Comparison of ENCODE assay signal across 9 cellular contexts in the genomic region with DNA sequence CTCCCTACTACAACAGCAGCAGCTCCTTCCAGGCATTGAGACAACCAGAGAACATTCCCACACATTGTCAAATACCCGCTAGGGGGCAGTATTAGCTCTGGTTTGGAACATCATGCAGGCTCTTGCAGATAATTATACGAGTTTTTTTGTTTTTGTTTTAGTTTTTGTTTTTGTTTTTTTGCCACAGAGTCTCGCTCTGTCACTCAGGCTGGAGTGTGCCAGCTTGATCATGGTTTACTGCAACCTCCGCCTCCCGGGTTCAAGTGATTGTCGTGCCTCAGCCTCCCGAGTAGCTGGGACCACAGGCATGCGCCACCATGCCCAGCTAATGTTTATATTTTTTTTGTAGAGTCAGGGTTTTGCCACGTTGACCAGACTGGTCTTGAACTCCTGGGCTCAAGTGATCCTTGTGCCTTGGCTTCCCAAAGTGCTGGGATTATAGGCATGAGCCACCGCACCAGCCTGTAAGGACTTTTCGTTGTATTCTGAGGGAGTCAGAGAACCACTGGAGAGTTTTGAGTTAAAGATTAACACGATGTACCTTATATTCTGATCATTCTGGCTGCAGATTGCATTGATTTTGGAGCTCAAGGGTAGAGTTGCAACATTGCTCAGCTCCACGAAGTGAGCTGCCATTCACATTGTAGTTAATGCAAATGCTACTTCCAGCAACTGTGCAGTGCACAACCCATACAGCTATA. TPM values are rescaled to one million over a fixed set of nuclear protein-coding genes. Genes with fewer than 3 reads are reported as not detected.
DNase-seq lines count a peak whose midpoint lies in the region; ATAC-seq and TF ChIP-seq lines count a peak whose summit lies in the region.
"Had no signal": no experiment of that assay in that cellular context is flagged by ENCODE, and none has a peak within 500 bp of the region (broad histone marks: within the 10 kb centered on the region; RNA-seq: fewer than 3 reads in every experiment).

No MANE protein-coding gene starts in this region.

- H3K36me3 ChIP-seq in ovary = no peaks in the 10 kb centered on the region

- peak; percentile 29 to 53 (median 53) for TF ChIP-seq CTCF in ovary (IDR thresholded peaks at IDR 0.05)

- H3K27me3 ChIP-seq in ovary = no peaks in the 10 kb centered on the region

- no peak overlapping the region for H3K27ac ChIP-seq in ovary

- H3K4me1 ChIP-seq in ovary (ENCODE audit: insufficient read depth) = no peaks in the 10 kb centered on the region

- WGBS in ovary, 3 donors = 31 to 40% (median 31%) methylated on average over 13 of the region's 13 CpGs

- ATAC-seq in GM19463 (IDR thresholded peaks at IDR 0.05; ENCODE audit: unreplicated experiment) (no peak), HG03378 (IDR thresholded peaks at IDR 0.05; ENCODE audit: unreplicated experiment) (no peak)

- no peak for TF ChIP-seq POLR2A in ovary (IDR thresholded peaks at IDR 0.05)

- H3K4me3 ChIP-seq in ovary = no peak overlapping the region

- H3K9me3 ChIP-seq in ovary = no peaks in the 10 kb centered on the region

- DNase-seq in D341Med (ENCODE audit: low spot score) = peak; percentile 71
- DNase-seq in HT-29 (ENCODE audit: low spot score) = peak; percentile 97
- DNase-seq in NOMO-1 treated with dmso at 0.1 percent for 144 hours (lab: John Stamatoyannopoulos, UW; ENCODE audit: unreplicated experiment) = peak; percentile 21
- DNase-seq in activated gamma-delta T cell treated with anti-CD3 and anti-CD28 coated beads, Interleukin-2, amount 50 U/mL, for 16 hours (ENCODE audit: low read depth) = peak; percentile 22
- DNase-seq in germinal center (ENCODE audit: low spot score) = peak; percentile 42
- peak in 4 of 5 donors; percentile 27 to 60 (median 36) for DNase-seq in ovary

- TF ChIP-seq EP300 in ovary (IDR thresholded peaks at IDR 0.05) = no peak

- intact Hi-C loops in ovary (cut with DNase I) = loop anchor here in 3 of 4 donors (5.0 to 10.0 kb wide), 2 partner anchors 84 to 86 kb away; no protein-coding TSS in a partner anchor

RNA-seq across cellular contexts. Expression of gene CEACAM20, which starts 41.7 kb away (rescaled TPM):
- total RNA-seq in HT-29 (2014; rRNA removed; shearing (Covaris generic)) = not detected in 2 replicates
- under 1 TPM in 1 of 7 donors, not detected in 6; 0.60 TPM for total RNA-seq in ovary
- polyA plus RNA-seq in ovary = not detected
- total RNA-seq: activated CD8-positive, alpha-beta memory T cell treated with anti-CD3 and anti-CD28 coated beads for 36 hours had no signal

RNA-seq across cellular contexts. Expression of gene IGSF23, which starts 42.2 kb away (rescaled TPM):
- total RNA-seq in HT-29 (2014; rRNA removed; shearing (Covaris generic)) = not detected in 2 replicates
- total RNA-seq in ovary = under 1 TPM in 1 of 7 donors, not detected in 6; 0.57 TPM
- not detected for polyA plus RNA-seq in ovary
- total RNA-seq: activated CD8-positive, alpha-beta memory T cell treated with anti-CD3 and anti-CD28 coated beads for 36 hours had no signal

Comparison
In these comparisons a context has a peak if more than half of its experiments do, and no peak if none do; other contexts are left out.
1. DNase-seq: peak in every context shown above with its lines; median percentile 97 in HT-29; 71 in D341Med; 42 in germinal center; 36 in ovary; 22 in activated gamma-delta T cell treated with anti-CD3 and anti-CD28 coated beads, Interleukin-2, amount 50 U/mL, for 16 hours; 21 in NOMO-1 treated with dmso at 0.1 percent for 144 hours.